Comparison of ENCODE assay signal across 1 cellular context in genomic region chr2:206212673-206213513, GRCh38.
TF ChIP-seq lines count a peak whose summit lies in the region.

No MANE protein-coding gene starts in this region.

TF ChIP-seq in IMR-90, 13 proteins besides CTCF, POLR2A, EP300 and RAD21:
- TF ChIP-seq, protein P1, sequence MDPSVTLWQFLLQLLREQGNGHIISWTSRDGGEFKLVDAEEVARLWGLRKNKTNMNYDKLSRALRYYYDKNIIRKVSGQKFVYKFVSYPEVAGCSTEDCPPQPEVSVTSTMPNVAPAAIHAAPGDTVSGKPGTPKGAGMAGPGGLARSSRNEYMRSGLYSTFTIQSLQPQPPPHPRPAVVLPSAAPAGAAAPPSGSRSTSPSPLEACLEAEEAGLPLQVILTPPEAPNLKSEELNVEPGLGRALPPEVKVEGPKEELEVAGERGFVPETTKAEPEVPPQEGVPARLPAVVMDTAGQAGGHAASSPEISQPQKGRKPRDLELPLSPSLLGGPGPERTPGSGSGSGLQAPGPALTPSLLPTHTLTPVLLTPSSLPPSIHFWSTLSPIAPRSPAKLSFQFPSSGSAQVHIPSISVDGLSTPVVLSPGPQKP (IDR thresholded peaks at IDR 0.05; ENCODE audit: borderline replicate concordance, low read depth, low read length): no peak
- TF ChIP-seq NFE2L2 (IDR thresholded peaks at IDR 0.05; ENCODE audit: low read depth, low read length) (no peak), BHLHE40 (IDR thresholded peaks at IDR 0.05; ENCODE audit: low read depth, low read length) (no peak), RFX5 (IDR thresholded peaks at IDR 0.05; ENCODE audit: low read depth, low read length) (no peak), RCOR1 (IDR thresholded peaks at IDR 0.05; ENCODE audit: insufficient replicate concordance, low read length) (no peak), CHD1 (IDR thresholded peaks at IDR 0.05; ENCODE audit: low read depth, low read length) (no peak), MXI1 (IDR thresholded peaks at IDR 0.05; ENCODE audit: borderline replicate concordance, low read depth, low read length) (no peak), MAZ (IDR thresholded peaks at IDR 0.05; ENCODE audit: borderline replicate concordance, low read depth, low read length) (no peak), FOS (IDR thresholded peaks at IDR 0.05; ENCODE audit: low read depth, low read length) (no peak), MAFK (IDR thresholded peaks at IDR 0.05; ENCODE audit: low read depth, low read length) (no peak), CEBPB (IDR thresholded peaks at IDR 0.05; ENCODE audit: low read depth, low read length) (no peak), SMC3 (IDR thresholded peaks at IDR 0.05; ENCODE audit: low read depth, low read length) (no peak)
- TF ChIP-seq, protein P2, sequence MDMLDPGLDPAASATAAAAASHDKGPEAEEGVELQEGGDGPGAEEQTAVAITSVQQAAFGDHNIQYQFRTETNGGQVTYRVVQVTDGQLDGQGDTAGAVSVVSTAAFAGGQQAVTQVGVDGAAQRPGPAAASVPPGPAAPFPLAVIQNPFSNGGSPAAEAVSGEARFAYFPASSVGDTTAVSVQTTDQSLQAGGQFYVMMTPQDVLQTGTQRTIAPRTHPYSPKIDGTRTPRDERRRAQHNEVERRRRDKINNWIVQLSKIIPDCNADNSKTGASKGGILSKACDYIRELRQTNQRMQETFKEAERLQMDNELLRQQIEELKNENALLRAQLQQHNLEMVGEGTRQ (IDR thresholded peaks at IDR 0.05; ENCODE audit: low read depth, low read length): no peak
